ENCODE assay signal across 25 cellular contexts in the genomic region with DNA sequence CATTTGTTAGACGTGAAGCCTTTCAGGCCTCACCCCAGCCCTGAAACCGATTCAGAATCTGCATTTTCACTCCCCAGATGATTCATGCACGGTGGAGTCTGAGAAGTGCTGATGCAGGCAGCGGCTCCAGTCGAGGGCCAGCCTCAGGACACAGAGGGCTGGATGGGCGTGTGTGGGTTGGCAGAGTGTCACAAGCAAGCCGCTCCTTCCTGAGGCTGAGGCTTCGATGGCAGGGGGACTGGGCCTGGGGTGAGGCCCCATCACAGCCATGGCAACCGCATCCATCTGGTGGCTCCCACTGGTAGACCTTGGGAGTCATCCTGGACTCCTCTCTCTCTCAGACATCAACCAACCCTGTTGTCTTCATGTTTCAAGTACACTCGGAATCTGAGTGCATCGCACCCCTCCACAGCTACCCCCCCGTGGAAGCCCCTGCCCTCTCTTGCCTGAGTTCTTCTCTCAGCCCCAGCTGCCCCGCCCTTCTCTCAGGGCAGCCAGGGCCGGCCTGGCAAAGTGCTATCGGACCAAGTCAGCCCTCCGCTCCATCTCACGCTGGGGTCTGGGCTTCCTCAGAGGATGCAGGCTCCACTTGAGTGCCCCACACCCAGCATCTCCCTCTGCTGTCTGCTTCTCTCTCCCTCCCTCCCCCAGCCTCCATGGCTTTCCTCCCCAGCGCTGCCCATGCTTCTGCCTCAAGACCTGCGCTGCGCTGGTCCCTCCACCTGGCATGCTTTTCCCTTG. TPM values are rescaled to one million over a fixed set of nuclear protein-coding genes. Genes with fewer than 3 reads are reported as not detected.
DNase-seq lines count a peak whose midpoint lies in the region; ATAC-seq, FAIRE-seq and TF ChIP-seq lines count a peak whose summit lies in the region.
"Had no signal": no experiment of that assay in that cellular context is flagged by ENCODE, and none has a peak within 500 bp of the region (broad histone marks: within the 10 kb centered on the region; RNA-seq: fewer than 3 reads in every experiment).

No MANE protein-coding gene starts in this region.

- H3K36me3 ChIP-seq in heart right ventricle (no peaks in the 10 kb centered on the region), kidney (ENCODE audit: control insufficient read depth in 1 of 2, insufficient read depth in 2 of 2, low read length in 2 of 2) (no peaks in the 10 kb centered on the region), spleen (no peaks in the 10 kb centered on the region)
- H3K36me3 ChIP-seq: BLaER1 had no signal

- no peaks in the 10 kb centered on the region for H3K36me3 Mint-ChIP-seq in stimulated activated naive B cell treated with anti-CD40 and anti-IgM and Interleukin-4, amounts not matched to agents 10 μg/mL and 1 μg/mL and 100 μg/mL, for 72 hours
- H3K36me3 Mint-ChIP-seq: CD4-positive, alpha-beta memory T cell had no signal

- H3K27me3 Mint-ChIP-seq in stimulated activated naive B cell treated with anti-CD40 and anti-IgM and Interleukin-4, amounts not matched to agents 10 μg/mL and 1 μg/mL and 100 μg/mL, for 72 hours, result peaks cover 29 to 34% of the 10 kb centered on the region in 2 donors

- H3K9me3 ChIP-seq in heart right ventricle (no peaks in the 10 kb centered on the region), kidney (ENCODE audit: control insufficient read depth in 1 of 2, low read length in 2 of 2) (no peaks in the 10 kb centered on the region), spleen (no peaks in the 10 kb centered on the region)
- H3K9me3 ChIP-seq: A549, BLaER1 had no signal

- H3K4me3 ChIP-seq in heart right ventricle, result no peak overlapping the region
- no peak overlapping the region for H3K4me3 ChIP-seq in kidney (ENCODE audit: low read length in 2 of 2)
- H3K4me3 ChIP-seq in spleen, result no peak overlapping the region
- H3K4me3 ChIP-seq: A549, BLaER1, GM12878 had no signal

- DNase-seq in Right ventricle myocardium superior (peak; percentile 24), heart right ventricle (no peak), RPMI8226 (peak; percentile 20), kidney (peak; percentile 61), spleen (peak; percentile 66), OCI-M2 (lab: John Stamatoyannopoulos, UW; ENCODE audit: unreplicated experiment) (no peak), NCI-H2196 treated with DMSO at 0.1 percent for 48 hours (lab: John Stamatoyannopoulos, UW; ENCODE audit: unreplicated experiment) (no peak)
- no peak for DNase-seq in stimulated activated naive B cell treated with anti-CD40 and anti-IgM and Interleukin-4, amounts not matched to agents 10 μg/mL and 1 μg/mL and 100 μg/mL, for 72 hours
- DNase-seq: Calu3; CD4-positive, alpha-beta memory T cell; H9; Kasumi-1; MM.1S; NCI-H1092; NCI-H2081; NCI-H2171 treated with DMSO at 0.1 percent for 48 hours; OCI-M1 had no signal

- no peak overlapping the region for H3K9ac ChIP-seq in kidney (ENCODE audit: low read length in 2 of 2)
- H3K9ac ChIP-seq: BLaER1 had no signal

- no peak for ATAC-seq in Right ventricle myocardium superior (ENCODE audit: poor library complexity)
- no peak for ATAC-seq in heart right ventricle
- no peak for ATAC-seq in stimulated activated naive B cell treated with anti-CD40 and anti-IgM and Interleukin-4, amounts not matched to agents 10 μg/mL and 1 μg/mL and 100 μg/mL, for 72 hours (replicated peaks)
- ATAC-seq: GM12878 had no signal

- intact Hi-C loops in Right ventricle myocardium superior (cut with DNase I), result no loop called here
- intact Hi-C loops in heart right ventricle (cut with DNase I), result no loop called here
- intact Hi-C loops in kidney (cut with DNase I), result no loop called here
- intact Hi-C loops in spleen (cut with DNase I; ENCODE audit: low total_unique reads), result no loop called here

- no peaks in the 10 kb centered on the region for H3K9me3 Mint-ChIP-seq in stimulated activated naive B cell treated with anti-CD40 and anti-IgM and Interleukin-4, amounts not matched to agents 10 μg/mL and 1 μg/mL and 100 μg/mL, for 72 hours
- H3K9me3 Mint-ChIP-seq: CD4-positive, alpha-beta memory T cell; H9 had no signal

- H3K27me3 ChIP-seq in heart right ventricle (peaks cover 0 to 18% (median 7%) of the 10 kb centered on the region in 7 donors), spleen (replicated peaks in 1 of 7) (peaks cover 0 to 52% (median 5%) of the 10 kb centered on the region in 7 donors)
- H3K27me3 ChIP-seq: BLaER1 had no signal

- H3K27ac ChIP-seq in heart right ventricle (no peak overlapping the region), kidney (ENCODE audit: low read depth in 2 of 2, low read length in 2 of 2) (no peak overlapping the region), spleen (no peak overlapping the region)
- H3K27ac ChIP-seq: A549, BLaER1, HL-60, RWPE1 had no signal

- H3K4me3 Mint-ChIP-seq in stimulated activated naive B cell treated with anti-CD40 and anti-IgM and Interleukin-4, amounts not matched to agents 10 μg/mL and 1 μg/mL and 100 μg/mL, for 72 hours, result no peak overlapping the region
- H3K4me3 Mint-ChIP-seq: CD4-positive, alpha-beta memory T cell; H9 had no signal

- 83 to 85% methylated on average over 20 of the region's 20 CpGs for WGBS in heart right ventricle, 2 donors
- 77 to 87% (median 84%) methylated on average over 20 of the region's 20 CpGs for WGBS in spleen, 5 donors

- H3K4me1 ChIP-seq in heart right ventricle (peaks cover 0 to 5% (median 0%) of the 10 kb centered on the region in 9 donors), kidney (ENCODE audit: control insufficient read depth in 1 of 2, insufficient read depth in 1 of 2, low read depth in 1 of 2, low read length in 2 of 2) (no peaks in the 10 kb centered on the region), spleen (no peaks in the 10 kb centered on the region)
- H3K4me1 ChIP-seq: A549 had no signal

- no peaks in the 10 kb centered on the region for H3K4me1 Mint-ChIP-seq in stimulated activated naive B cell treated with anti-CD40 and anti-IgM and Interleukin-4, amounts not matched to agents 10 μg/mL and 1 μg/mL and 100 μg/mL, for 72 hours
- H3K4me1 Mint-ChIP-seq: CD4-positive, alpha-beta memory T cell; H9 had no signal

- TF ChIP-seq CTCF in heart right ventricle (IDR thresholded peaks at IDR 0.05) (no peak), kidney (IDR thresholded peaks at IDR 0.05; ENCODE audit: borderline replicate concordance, extremely low read depth, insufficient read depth) (no peak), spleen (IDR thresholded peaks at IDR 0.05 in 8 of 11, conservative IDR thresholded peaks at IDR 0.05 in 3 of 11) (no peak)

- TF ChIP-seq POLR2A in spleen (IDR thresholded peaks at IDR 0.05), result no peak

- no peak overlapping the region for H3K27ac Mint-ChIP-seq in stimulated activated naive B cell treated with anti-CD40 and anti-IgM and Interleukin-4, amounts not matched to agents 10 μg/mL and 1 μg/mL and 100 μg/mL, for 72 hours

- FAIRE-seq in kidney (lab: Jason Lieb, UNC), result no peak
- FAIRE-seq: A549, GM12878, HTR-8/SVneo had no signal

RNA-seq across cellular contexts. Expression of a gene that starts 10.6 kb away (rescaled TPM):
- total RNA-seq in Right ventricle myocardium superior, result not detected
- under 1 TPM in 4 of 10 donors, not detected in 6; 0.04 to 0.09 (median 0.06) TPM for total RNA-seq in heart right ventricle
- not detected for polyA plus RNA-seq in heart right ventricle
- total RNA-seq in kidney, result 0.03 TPM
- not detected for polyA plus RNA-seq in kidney (ENCODE audit: insufficient read depth, low read depth, low replicate concordance)
- total RNA-seq in spleen, result not detected
- not detected for polyA plus RNA-seq in spleen
- total RNA-seq: CD4-positive, alpha-beta memory T cell; GM12878; NCI-H460 had no signal

RNA-seq across cellular contexts. Expression of a gene that starts 25.8 kb away (rescaled TPM):
- total RNA-seq in Right ventricle myocardium superior, result not detected
- under 1 TPM in 1 of 10 donors, not detected in 9; 0.20 TPM for total RNA-seq in heart right ventricle
- polyA plus RNA-seq in heart right ventricle, result not detected
- not detected for total RNA-seq in kidney
- not detected for polyA plus RNA-seq in kidney (ENCODE audit: insufficient read depth, low read depth, low replicate concordance)
- total RNA-seq in spleen, result not detected
- polyA plus RNA-seq in spleen, result under 1 TPM in 1 of 3 donors, not detected in 2; 0.04 TPM
- total RNA-seq: Calu3; CD4-positive, alpha-beta memory T cell; GM12878; H9; SK-MEL-5 had no signal
- polyA plus RNA-seq: A549; CD4-positive, alpha-beta memory T cell; GM12878 had no signal

Comparison
In these comparisons a context has a peak if more than half of its experiments do, and no peak if none do; other contexts are left out.
1. DNase-seq: peak in Right ventricle myocardium superior (single experiment), RPMI8226 (single experiment), kidney (single experiment) and spleen (single experiment); none in heart right ventricle (0 of 2), OCI-M2 (single experiment), NCI-H2196 treated with DMSO at 0.1 percent for 48 hours (single experiment) and stimulated activated naive B cell treated with anti-CD40 and anti-IgM and Interleukin-4, amounts not matched to agents 10 μg/mL and 1 μg/mL and 100 μg/mL, for 72 hours (single experiment).